14 cellular contexts compared by ENCODE assay signal in the genomic region with DNA sequence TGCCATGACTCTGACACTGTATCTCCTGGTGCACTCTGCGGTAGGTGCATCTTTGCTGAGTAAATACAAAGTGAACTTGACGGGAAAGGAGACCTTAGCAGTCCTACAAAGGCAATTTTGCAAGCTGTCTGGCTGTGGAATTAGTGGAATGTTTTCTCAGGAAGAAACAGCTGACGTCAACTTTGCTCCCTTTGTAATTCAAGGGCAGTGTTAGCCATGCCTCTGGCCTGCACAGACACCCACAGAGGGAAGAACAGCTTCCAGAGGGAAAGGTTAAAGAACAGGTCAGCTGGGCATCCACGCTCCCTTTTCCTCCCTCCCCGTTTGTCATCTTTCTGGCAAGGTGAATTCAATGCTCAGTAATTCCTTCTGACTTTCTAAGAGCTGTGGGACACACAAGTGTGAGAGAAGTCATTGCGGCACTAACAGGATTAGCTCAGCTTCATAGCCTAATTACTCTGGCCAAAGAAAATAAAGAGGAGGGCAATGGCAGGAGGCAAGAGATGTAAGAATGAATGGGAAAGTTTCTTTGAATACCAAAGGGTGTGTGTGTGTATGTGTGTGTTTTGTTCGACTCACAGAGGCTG.
DNase-seq lines count a peak whose midpoint lies in the region; ATAC-seq and TF ChIP-seq lines count a peak whose summit lies in the region.
"Had no signal": no experiment of that assay in that cellular context is flagged by ENCODE, and none has a peak within 500 bp of the region (broad histone marks: within the 10 kb centered on the region; RNA-seq: fewer than 3 reads in every experiment).

No MANE protein-coding gene starts in this region.

- no peaks in the 10 kb centered on the region for H3K27me3 Mint-ChIP-seq in activated naive CD8-positive, alpha-beta T cell treated with anti-CD3 and anti-CD28 coated beads for 36 hours
- H3K27me3 Mint-ChIP-seq in natural killer cell (ENCODE audit: low read depth in 2 of 2), result no peaks in the 10 kb centered on the region

- peak overlapping the region; percentile 5 for H3K4me2 ChIP-seq in osteoblast (ENCODE audit: insufficient read depth, low read length)

- H3K27ac ChIP-seq in left ventricle myocardium inferior (replicated peaks) (peak overlapping the region; percentile 30), osteoblast (ENCODE audit: low read depth, low read length) (peak overlapping the region; percentile 31), dorsolateral prefrontal cortex (no peak overlapping the region)
- H3K27ac ChIP-seq: C4-2B, transverse colon, VCaP had no signal

- H3K4me1 ChIP-seq in left ventricle myocardium inferior (peaks cover 16% of the 10 kb centered on the region), osteoblast (ENCODE audit: insufficient read depth, low read length) (peaks cover 6% of the 10 kb centered on the region)
- H3K4me1 ChIP-seq: transverse colon had no signal

- H3K79me2 ChIP-seq in osteoblast (ENCODE audit: insufficient read depth, low read length), result no peaks in the 10 kb centered on the region

- ATAC-seq in natural killer cell, result no peak
- ATAC-seq: K562 had no signal

- no peaks in the 10 kb centered on the region for H3K27me3 ChIP-seq in left ventricle myocardium inferior (ENCODE audit: low read depth)
- no peaks in the 10 kb centered on the region for H3K27me3 ChIP-seq in osteoblast (ENCODE audit: insufficient read depth, low read length)
- no peaks in the 10 kb centered on the region for H3K27me3 ChIP-seq in dorsolateral prefrontal cortex
- H3K27me3 ChIP-seq: transverse colon had no signal

- no peaks in the 10 kb centered on the region for H3K9me3 ChIP-seq in left ventricle myocardium inferior (replicated peaks)
- H3K9me3 ChIP-seq in osteoblast (ENCODE audit: low read depth, low read length), result no peaks in the 10 kb centered on the region
- H3K9me3 ChIP-seq: transverse colon had no signal

- no peaks in the 10 kb centered on the region for H3K36me3 Mint-ChIP-seq in activated naive CD8-positive, alpha-beta T cell treated with anti-CD3 and anti-CD28 coated beads for 36 hours
- H3K36me3 Mint-ChIP-seq in natural killer cell, result no peaks in the 10 kb centered on the region

- intact Hi-C loops in left ventricle myocardium inferior (cut with micrococcal nuclease) (no loop called here), natural killer cell (cut with micrococcal nuclease) (no loop called here), dorsolateral prefrontal cortex (cut with DNase I) (no loop called here)

- no peak overlapping the region for H3K4me3 Mint-ChIP-seq in activated naive CD8-positive, alpha-beta T cell treated with anti-CD3 and anti-CD28 coated beads for 36 hours
- H3K4me3 Mint-ChIP-seq in natural killer cell, result no peak overlapping the region

- H3K36me3 ChIP-seq in left ventricle myocardium inferior (no peaks in the 10 kb centered on the region), osteoblast (ENCODE audit: insufficient read depth, low read length) (no peaks in the 10 kb centered on the region)
- H3K36me3 ChIP-seq: transverse colon had no signal

- H4K20me1 ChIP-seq in osteoblast (ENCODE audit: insufficient read depth, low read length), result no peaks in the 10 kb centered on the region

- H3K4me3 ChIP-seq in left ventricle myocardium inferior, result no peak overlapping the region
- no peak overlapping the region for H3K4me3 ChIP-seq in osteoblast (ENCODE audit: insufficient read depth, low read length)
- H3K4me3 ChIP-seq in dorsolateral prefrontal cortex, result no peak overlapping the region
- H3K4me3 ChIP-seq: K562, transverse colon had no signal

- no peak overlapping the region for H3K27ac Mint-ChIP-seq in activated naive CD8-positive, alpha-beta T cell treated with anti-CD3 and anti-CD28 coated beads for 36 hours
- no peak overlapping the region for H3K27ac Mint-ChIP-seq in natural killer cell

- H3K4me1 Mint-ChIP-seq in activated naive CD8-positive, alpha-beta T cell treated with anti-CD3 and anti-CD28 coated beads for 36 hours, result peaks cover 12% of the 10 kb centered on the region
- no peaks in the 10 kb centered on the region for H3K4me1 Mint-ChIP-seq in natural killer cell

- peak overlapping the region; percentile 8 for H2AFZ ChIP-seq in osteoblast (ENCODE audit: low read length)

- no peaks in the 10 kb centered on the region for H3K9me3 Mint-ChIP-seq in activated naive CD8-positive, alpha-beta T cell treated with anti-CD3 and anti-CD28 coated beads for 36 hours
- H3K9me3 Mint-ChIP-seq in natural killer cell, result peaks cover 4% of the 10 kb centered on the region in 2 donors

- TF ChIP-seq CTCF in left ventricle myocardium inferior (IDR thresholded peaks at IDR 0.05; ENCODE audit: borderline replicate concordance) (no peak), osteoblast (IDR thresholded peaks at IDR 0.05; ENCODE audit: extremely low read depth, low read depth, low read length) (no peak), natural killer cell (IDR thresholded peaks at IDR 0.05) (no peak), dorsolateral prefrontal cortex (IDR thresholded peaks at IDR 0.05 in 54 of 56, conservative IDR thresholded peaks at IDR 0.05 in 2 of 56; ENCODE audit: low read depth in 1 of 56, partially characterized antibody in 56 of 56) (no peak)

- peak; percentile 79 for DNase-seq in EH (ENCODE audit: low read depth)
- peak; percentile 95 for DNase-seq in astrocyte of the hippocampus (ENCODE audit: low read depth, low spot score)
- DNase-seq in left ventricle myocardium inferior, result no peak
- DNase-seq in osteoblast (ENCODE audit: insufficient read length, low spot score, missing footprints), result peak; percentile 67
- no peak for DNase-seq in activated naive CD8-positive, alpha-beta T cell treated with anti-CD3 and anti-CD28 coated beads for 36 hours
- DNase-seq in natural killer cell, result no peak
- no peak for DNase-seq in dorsolateral prefrontal cortex
- no peak for DNase-seq in HuH-7.5 (ENCODE audit: low spot score)
- DNase-seq: activated naive CD4-positive, alpha-beta T cell treated with anti-CD3 and anti-CD28 coated beads, Interleukin-2, amount 50 U/mL, for 16 hours; hippocampal formation; transverse colon had no signal

Comparison
In these comparisons a context has a peak if more than half of its experiments do, and no peak if none do; other contexts are left out.
1. DNase-seq: peak in EH (single experiment), astrocyte of the hippocampus (single experiment) and osteoblast (single experiment); none in left ventricle myocardium inferior (single experiment), activated naive CD8-positive, alpha-beta T cell treated with anti-CD3 and anti-CD28 coated beads for 36 hours (single experiment), natural killer cell (single experiment), dorsolateral prefrontal cortex (0 of 10) and HuH-7.5 (single experiment).
2. H3K27ac ChIP-seq: peak in left ventricle myocardium inferior (single experiment) and osteoblast (single experiment); none in dorsolateral prefrontal cortex (0 of 59).